In the genomic region with DNA sequence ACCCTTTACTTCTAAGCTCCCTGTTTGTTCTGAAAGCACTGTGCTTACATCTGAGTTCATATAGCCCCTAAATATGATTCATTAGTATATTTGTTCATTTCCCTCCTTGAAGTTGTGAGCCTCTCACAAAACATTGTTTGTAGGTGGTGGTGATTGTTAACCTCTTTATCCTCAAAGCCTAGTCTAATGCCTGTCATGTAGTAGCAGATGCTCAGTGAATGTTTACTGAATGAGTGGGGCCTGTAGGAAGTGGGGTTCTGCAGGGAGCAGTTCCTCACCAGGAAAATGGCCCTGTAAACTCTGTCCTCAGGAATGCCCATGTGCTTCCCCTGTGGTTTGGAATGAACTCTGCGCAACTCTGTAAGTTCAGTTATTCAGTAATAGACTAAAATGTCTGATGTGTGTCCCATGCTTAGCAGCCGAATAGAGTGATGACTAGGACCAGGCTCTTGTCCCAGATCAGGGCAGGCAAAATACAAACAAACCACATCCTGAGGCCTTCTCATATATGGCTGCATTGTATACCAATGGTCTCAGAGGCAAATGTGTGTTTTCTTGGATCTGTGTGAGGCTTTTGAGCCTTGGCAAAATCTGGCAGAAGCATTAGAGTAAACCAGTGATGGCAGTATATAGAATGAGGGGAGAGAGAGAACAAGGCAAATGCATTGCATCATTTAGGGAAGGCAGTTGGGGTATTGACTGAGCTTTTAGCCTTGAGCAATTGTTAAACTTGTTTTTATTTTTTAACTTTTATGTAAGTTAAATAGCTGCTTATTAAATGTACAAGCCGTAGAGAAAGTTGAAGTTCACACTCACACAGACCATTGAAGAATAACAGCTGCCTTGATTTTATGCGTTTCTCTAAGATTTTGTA, we compare ENCODE assay signal across 11 cellular contexts.
DNase-seq lines count a peak whose midpoint lies in the region; ATAC-seq and TF ChIP-seq lines count a peak whose summit lies in the region.
"Had no signal": no experiment of that assay in that cellular context is flagged by ENCODE, and none has a peak within 500 bp of the region (broad histone marks: within the 10 kb centered on the region; RNA-seq: fewer than 3 reads in every experiment).

No MANE protein-coding gene starts in this region.

- H3K4me3 ChIP-seq in epithelial cell of proximal tubule (ENCODE audit: low read depth, low read length), result no peak overlapping the region
- H3K4me3 ChIP-seq in osteoblast (ENCODE audit: insufficient read depth, low read length), result peak overlapping the region; percentile 31

- peaks cover 5% of the 10 kb centered on the region for H4K20me1 ChIP-seq in osteoblast (ENCODE audit: insufficient read depth, low read length)

- no peaks in the 10 kb centered on the region for H3K9me3 ChIP-seq in osteoblast (ENCODE audit: low read depth, low read length)

- peaks cover 32% of the 10 kb centered on the region for H3K79me2 ChIP-seq in osteoblast (ENCODE audit: insufficient read depth, low read length)

- H3K27ac ChIP-seq in osteoblast (ENCODE audit: low read depth, low read length), result peak overlapping the region; percentile 79

- no peak for ATAC-seq in GM19467 (IDR thresholded peaks at IDR 0.05; ENCODE audit: unreplicated experiment)
- no peak for ATAC-seq in GM21423 (IDR thresholded peaks at IDR 0.05; ENCODE audit: unreplicated experiment)

- no peak overlapping the region for H2AFZ ChIP-seq in osteoblast (ENCODE audit: low read length)

- peaks cover 38% of the 10 kb centered on the region for H3K4me1 ChIP-seq in osteoblast (ENCODE audit: insufficient read depth, low read length)

- peak overlapping the region; percentile 67 for H3K4me2 ChIP-seq in osteoblast (ENCODE audit: insufficient read depth, low read length)

- TF ChIP-seq CTCF in epithelial cell of proximal tubule (conservative IDR thresholded peaks at IDR 0.05; ENCODE audit: low read depth, low read length), result no peak
- TF ChIP-seq CTCF in osteoblast (IDR thresholded peaks at IDR 0.05; ENCODE audit: extremely low read depth, low read depth, low read length), result no peak

- no peaks in the 10 kb centered on the region for H3K27me3 ChIP-seq in osteoblast (ENCODE audit: insufficient read depth, low read length)

- H3K36me3 ChIP-seq in osteoblast (ENCODE audit: insufficient read depth, low read length), result peaks cover 49% of the 10 kb centered on the region

- peak; percentile 90 for DNase-seq in Daoy (ENCODE audit: low read depth)
- DNase-seq in RPMI7951 (ENCODE audit: low read depth), result peak; percentile 97
- peak; percentile 74 for DNase-seq in epithelial cell of proximal tubule (ENCODE audit: low read depth)
- peak; percentile 78 for DNase-seq in osteoblast (ENCODE audit: insufficient read length, low spot score, missing footprints)
- no peak for DNase-seq in occipital lobe (lab: John Stamatoyannopoulos, UW)
- DNase-seq in activated gamma-delta T cell treated with Interleukin-2 at 50 U/mL for 16 hours, result no peak
- DNase-seq: activated naive CD4-positive, alpha-beta T cell treated with Interleukin-2 at 50 U/mL for 16 hours; DMS 273 treated with DMSO at 0.1 percent for 48 hours; T1000 had no signal

Comparison
In these comparisons a context has a peak if more than half of its experiments do, and no peak if none do; other contexts are left out.
1. DNase-seq: peak in Daoy (single experiment), RPMI7951 (single experiment), epithelial cell of proximal tubule (single experiment) and osteoblast (single experiment); none in occipital lobe (single experiment) and activated gamma-delta T cell treated with Interleukin-2 at 50 U/mL for 16 hours (single experiment).